ENCODE assay signal across 8 cellular contexts in genomic region chr17:35449371-35449931, GRCh38. TPM values are rescaled to one million over a fixed set of nuclear protein-coding genes. Genes with fewer than 3 reads are reported as not detected.
A peak's percentile ranks its signal among the peaks of the same experiment; 100 is the strongest.
DNase-seq lines count a peak whose midpoint lies in the region; ATAC-seq and TF ChIP-seq lines count a peak whose summit lies in the region.

No MANE protein-coding gene starts in this region.

- H3K9me3 Mint-ChIP-seq in CD8-positive, alpha-beta T cell: no peaks in the 10 kb centered on the region
- no peaks in the 10 kb centered on the region for H3K9me3 Mint-ChIP-seq in dendritic cell treated with granulocyte-macrophage colony-stimulating factor and Interleukin-4, amounts not matched to agents 40 ng/mL and 50 ng/mL, for 4 days
- peaks cover 0 to under 1% (median 0%) of the 10 kb centered on the region in 9 donors for H3K9me3 Mint-ChIP-seq in naive thymus-derived CD8-positive, alpha-beta T cell

- H3K4me1 ChIP-seq in CD8-positive, alpha-beta T cell (ENCODE audit: insufficient read depth, low read length): peaks cover 16% of the 10 kb centered on the region

- ATAC-seq in CD8-positive, alpha-beta T cell: no peak
- ATAC-seq in naive thymus-derived CD8-positive, alpha-beta T cell: no peak
- no peak for ATAC-seq in GM21526 (IDR thresholded peaks at IDR 0.05; ENCODE audit: low FRiP score, unreplicated experiment)

- no peaks in the 10 kb centered on the region for H3K27me3 Mint-ChIP-seq in CD8-positive, alpha-beta T cell (ENCODE audit: low read depth)
- peaks cover 34% of the 10 kb centered on the region for H3K27me3 Mint-ChIP-seq in dendritic cell treated with granulocyte-macrophage colony-stimulating factor and Interleukin-4, amounts not matched to agents 40 ng/mL and 50 ng/mL, for 4 days
- no peaks in the 10 kb centered on the region for H3K27me3 Mint-ChIP-seq in naive thymus-derived CD8-positive, alpha-beta T cell

- CTCF ChIA-PET in CD8-positive, alpha-beta T cell (lab: Charles Lee): interaction anchor here (1.1 to 1.4 kb wide), 2 partner anchors 88 to 136 kb away, joined by 3 to 4 read pairs; partner anchors contain the start of gene SLFN12L

- H3K4me3 ChIP-seq in CD8-positive, alpha-beta T cell (ENCODE audit: low read depth, low read length): no peak overlapping the region

- no peak overlapping the region for H3K27ac ChIP-seq in CD8-positive, alpha-beta T cell (ENCODE audit: low read depth, low read length)

- no peak for TF ChIP-seq CTCF in CD8-positive, alpha-beta T cell (IDR thresholded peaks at IDR 0.05)

- H3K4me3 Mint-ChIP-seq in CD8-positive, alpha-beta T cell: peak overlapping the region; percentile 87
- peak overlapping the region; percentile 71 for H3K4me3 Mint-ChIP-seq in dendritic cell treated with granulocyte-macrophage colony-stimulating factor and Interleukin-4, amounts not matched to agents 40 ng/mL and 50 ng/mL, for 4 days
- peak overlapping the region; percentile 20 to 88 (median 73) for H3K4me3 Mint-ChIP-seq in naive thymus-derived CD8-positive, alpha-beta T cell

- DNase-seq in CD8-positive, alpha-beta T cell: peak in 3 of 7 experiments; percentile 7 to 37 (median 11)
- peak; percentile 46 for DNase-seq in HK-2 (ENCODE audit: unreplicated experiment)
- no peak for DNase-seq in naive thymus-derived CD8-positive, alpha-beta T cell
- no peak for DNase-seq in epidermal melanocyte (ENCODE audit: insufficient read length, low spot score)
- DNase-seq in NAMALWA (ENCODE audit: low spot score): no peak
- DNase-seq in NCI-H526 treated with DMSO at 0.1 percent for 48 hours (lab: John Stamatoyannopoulos, UW): no peak

- no peaks in the 10 kb centered on the region for H3K9me3 ChIP-seq in CD8-positive, alpha-beta T cell (ENCODE audit: low read length)

- H3K27me3 ChIP-seq in CD8-positive, alpha-beta T cell (ENCODE audit: insufficient read depth, low read length): no peaks in the 10 kb centered on the region

- peak overlapping the region; percentile 49 for H3K27ac Mint-ChIP-seq in CD8-positive, alpha-beta T cell
- peak overlapping the region; percentile 76 for H3K27ac Mint-ChIP-seq in dendritic cell treated with granulocyte-macrophage colony-stimulating factor and Interleukin-4, amounts not matched to agents 40 ng/mL and 50 ng/mL, for 4 days
- peak overlapping the region in 9 of 10 donors; percentile 48 to 94 (median 84) for H3K27ac Mint-ChIP-seq in naive thymus-derived CD8-positive, alpha-beta T cell

- POLR2A ChIA-PET in CD8-positive, alpha-beta T cell (lab: Charles Lee): interaction anchor here (0.9 to 3.1 kb wide), 3 partner anchors 11 to 46 kb away, joined by 3 to 19 read pairs (median 8); no protein-coding TSS in a partner anchor
- POLR2A ChIA-PET in naive thymus-derived CD8-positive, alpha-beta T cell (lab: Charles Lee): interaction anchor here (0.7 to 2.8 kb wide), 4 partner anchors 10 to 72 kb away, joined by 5 to 30 read pairs (median 12); no protein-coding TSS in a partner anchor

- H3K36me3 ChIP-seq in CD8-positive, alpha-beta T cell (ENCODE audit: insufficient read depth, low read length): no peaks in the 10 kb centered on the region

- peaks cover 19% of the 10 kb centered on the region for H3K4me1 Mint-ChIP-seq in CD8-positive, alpha-beta T cell (ENCODE audit: low read depth)
- H3K4me1 Mint-ChIP-seq in dendritic cell treated with granulocyte-macrophage colony-stimulating factor and Interleukin-4, amounts not matched to agents 40 ng/mL and 50 ng/mL, for 4 days (ENCODE audit: low read depth): peaks cover 25% of the 10 kb centered on the region
- peaks cover 2 to 28% (median 17%) of the 10 kb centered on the region in 4 donors for H3K4me1 Mint-ChIP-seq in naive thymus-derived CD8-positive, alpha-beta T cell

- no peaks in the 10 kb centered on the region for H3K36me3 Mint-ChIP-seq in CD8-positive, alpha-beta T cell
- H3K36me3 Mint-ChIP-seq in dendritic cell treated with granulocyte-macrophage colony-stimulating factor and Interleukin-4, amounts not matched to agents 40 ng/mL and 50 ng/mL, for 4 days (ENCODE audit: low read depth): no peaks in the 10 kb centered on the region
- peaks cover 0 to 12% (median 0%) of the 10 kb centered on the region in 3 donors for H3K36me3 Mint-ChIP-seq in naive thymus-derived CD8-positive, alpha-beta T cell

- intact Hi-C loops in CD8-positive, alpha-beta T cell (cut with DNase I, micrococcal nuclease): loop anchor here (2.0 to 5.0 kb wide), 5 partner anchors 17 to 137 kb away; partner anchors contain the start of genes SLFN12 (in 1 of the 2) and SLFN12L (in 1 of the 2)
- intact Hi-C loops in dendritic cell treated with granulocyte-macrophage colony-stimulating factor and Interleukin-4, amounts not matched to agents 40 ng/mL and 50 ng/mL, for 4 days (cut with micrococcal nuclease): loop anchor here (2.0 to 5.0 kb wide), 3 partner anchors 17 to 83 kb away; partner anchors contain the start of gene SLFN12

RNA-seq across cellular contexts. Expression of gene SLFN13, which starts 0.9 kb away (rescaled TPM):
- total RNA-seq in CD8-positive, alpha-beta T cell: 10 to 100 TPM; 16.1 to 17.3 TPM
- 10 to 100 TPM; 15.9 to 17.0 TPM for total RNA-seq in naive thymus-derived CD8-positive, alpha-beta T cell
- polyA plus RNA-seq in naive thymus-derived CD8-positive, alpha-beta T cell: 1 to 10 TPM; 3.2 to 9.5 (median 3.4) TPM

RNA-seq across cellular contexts. Expression of gene SLFN12, which starts 17.2 kb away (rescaled TPM):
- total RNA-seq in CD8-positive, alpha-beta T cell: 1 to 10 TPM; 2.4 TPM
- 10 to 100 TPM; 10.5 to 12.1 TPM for total RNA-seq in naive thymus-derived CD8-positive, alpha-beta T cell
- 1 to 10 TPM; 2.0 to 3.1 (median 2.1) TPM for polyA plus RNA-seq in naive thymus-derived CD8-positive, alpha-beta T cell
